Comparison of ENCODE assay signal across 8 cellular contexts in the genomic region with DNA sequence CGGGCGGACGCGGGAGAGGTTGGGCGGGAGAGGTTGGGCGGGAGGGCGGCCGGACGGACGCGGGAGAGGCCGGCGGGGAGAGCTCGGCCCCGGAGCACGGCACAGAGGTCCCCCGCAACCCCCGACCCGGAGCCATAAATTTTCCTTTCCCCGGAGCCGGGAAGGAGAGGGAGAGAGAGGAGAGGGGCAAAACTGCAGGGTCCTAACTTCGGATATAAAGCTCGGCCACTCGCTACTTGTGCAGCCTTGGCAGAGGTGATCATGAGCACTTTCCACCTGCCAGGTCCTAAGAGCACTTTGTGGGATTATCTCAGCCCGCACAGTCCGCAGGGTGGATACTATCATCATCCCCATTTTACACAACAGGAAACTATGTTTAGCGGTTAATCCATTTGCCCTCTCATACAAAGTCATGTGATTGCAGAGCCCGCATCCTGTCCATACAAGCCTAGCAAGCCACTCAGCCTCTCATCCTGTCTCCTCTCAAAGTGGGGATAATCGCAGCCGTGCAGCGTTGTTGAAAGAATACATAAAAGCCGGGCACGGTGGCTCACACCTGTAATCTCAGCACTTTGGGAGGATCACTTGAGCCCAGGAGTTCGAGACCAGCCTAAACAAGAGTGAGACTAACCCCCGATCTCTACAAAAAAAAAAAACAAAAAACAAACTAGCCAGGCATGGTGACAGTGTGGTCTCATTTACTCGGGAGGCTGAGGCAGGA. TPM values are rescaled to one million over a fixed set of nuclear protein-coding genes. Genes with fewer than 3 reads are reported as not detected.
DNase-seq lines count a peak whose midpoint lies in the region; ATAC-seq and TF ChIP-seq lines count a peak whose summit lies in the region.

No MANE protein-coding gene starts in this region.

- H3K27me3 Mint-ChIP-seq in activated T-cell treated with anti-CD3 and anti-CD28 coated beads, Interleukin-2, amount 50 U/mL, for 72 hours (ENCODE audit: low read depth), result no peaks in the 10 kb centered on the region

- H3K4me3 ChIP-seq in AG04450 (ENCODE audit: low read depth, low read length) (peak overlapping the region; percentile 58), GM23248 (peak overlapping the region; percentile 69), fibroblast of pulmonary artery (replicated peaks; ENCODE audit: low read depth, low read length) (peak overlapping the region; percentile 66), osteoblast (ENCODE audit: insufficient read depth, low read length) (peak overlapping the region; percentile 74)

- H3K27ac Mint-ChIP-seq in activated T-cell treated with anti-CD3 and anti-CD28 coated beads, Interleukin-2, amount 50 U/mL, for 72 hours, result peak overlapping the region; percentile 91

- peaks cover 32% of the 10 kb centered on the region for H3F3A ChIP-seq in GM23248 (ENCODE audit: insufficient read depth)

- POLR2A ChIA-PET in AG04450 (lab: Yijun Ruan, JAX), result interaction anchor here (1.0 to 1.1 kb wide), 2 partner anchors 8 to 21 kb away, joined by 4 to 5 read pairs; partner anchors contain the start of gene NMT1

- H3K36me3 Mint-ChIP-seq in activated T-cell treated with anti-CD3 and anti-CD28 coated beads, Interleukin-2, amount 50 U/mL, for 72 hours (ENCODE audit: insufficient read depth in 2 of 2), result peaks cover 5 to 10% of the 10 kb centered on the region in 2 donors

- H3K79me2 ChIP-seq in GM23248 (ENCODE audit: insufficient read depth), result peaks cover 43% of the 10 kb centered on the region
- H3K79me2 ChIP-seq in osteoblast (ENCODE audit: insufficient read depth, low read length), result peaks cover 38% of the 10 kb centered on the region

- in situ Hi-C loops in GM23248 (cut with MboI), result loop anchor here (10.0 kb wide), 1 partner anchor 73 kb away; no protein-coding TSS in a partner anchor

- H3K9me3 ChIP-seq in AG04450 (ENCODE audit: control insufficient read depth, insufficient read depth, low read length), result no peaks in the 10 kb centered on the region
- no peaks in the 10 kb centered on the region for H3K9me3 ChIP-seq in GM23248 (ENCODE audit: low read depth)
- no peaks in the 10 kb centered on the region for H3K9me3 ChIP-seq in osteoblast (ENCODE audit: low read depth, low read length)

- peak overlapping the region; percentile 42 for H3K27ac ChIP-seq in AG04450 (ENCODE audit: low read depth, low read length)
- H3K27ac ChIP-seq in GM23248, result peak overlapping the region; percentile 49
- peak overlapping the region; percentile 39 for H3K27ac ChIP-seq in osteoblast (ENCODE audit: low read depth, low read length)

- ATAC-seq in activated T-cell treated with anti-CD3 and anti-CD28 coated beads, Interleukin-2, amount 50 U/mL, for 72 hours (replicated peaks in 1 of 2), result peak; percentile 33 to 45
- ATAC-seq in HG02571 (IDR thresholded peaks at IDR 0.05; ENCODE audit: unreplicated experiment), result no peak
- no peak for ATAC-seq in GM19324 (IDR thresholded peaks at IDR 0.05; ENCODE audit: low FRiP score, unreplicated experiment)

- H3K4me1 Mint-ChIP-seq in activated T-cell treated with anti-CD3 and anti-CD28 coated beads, Interleukin-2, amount 50 U/mL, for 72 hours (ENCODE audit: low read depth), result peaks cover 63% of the 10 kb centered on the region

- WGBS in GM23248 (ENCODE audit: low coverage in 1 of 2, low lambda C conversion rate in 2 of 2, missing lambda C conversion rate in 2 of 2), 2 experiments, result 26 to 30% methylated on average over 20 to 21 of the region's 36 CpGs

- H4K20me1 ChIP-seq in GM23248 (ENCODE audit: insufficient read depth), result no peaks in the 10 kb centered on the region
- no peaks in the 10 kb centered on the region for H4K20me1 ChIP-seq in osteoblast (ENCODE audit: insufficient read depth, low read length)

- CTCF ChIA-PET in AG04450 (lab: Charles Lee), result interaction anchor here (0.7 to 1.4 kb wide), 3 partner anchors 30 to 83 kb away, joined by 3 read pairs; partner anchors contain the start of gene ACBD4

- H3K36me3 ChIP-seq in GM23248 (ENCODE audit: low read depth) (no peaks in the 10 kb centered on the region), osteoblast (ENCODE audit: insufficient read depth, low read length) (no peaks in the 10 kb centered on the region)

- H3K4me3 Mint-ChIP-seq in activated T-cell treated with anti-CD3 and anti-CD28 coated beads, Interleukin-2, amount 50 U/mL, for 72 hours, result peak overlapping the region; percentile 73 to 86

- no peaks in the 10 kb centered on the region for H3K27me3 ChIP-seq in AG04450 (ENCODE audit: control insufficient read depth, insufficient read depth, low read length)
- no peaks in the 10 kb centered on the region for H3K27me3 ChIP-seq in GM23248 (replicated peaks; ENCODE audit: insufficient read depth)
- H3K27me3 ChIP-seq in osteoblast (ENCODE audit: insufficient read depth, low read length), result no peaks in the 10 kb centered on the region

- peaks cover 17% of the 10 kb centered on the region for H3K4me1 ChIP-seq in GM23248 (ENCODE audit: insufficient read depth)
- peaks cover 23% of the 10 kb centered on the region for H3K4me1 ChIP-seq in osteoblast (ENCODE audit: insufficient read depth, low read length)

- DNase-seq in AG04450 (ENCODE audit: low read depth, low spot score) (no peak), GM23248 (peak; percentile 53), NOMO-1 treated with dmso at 0.1 percent for 144 hours (lab: John Stamatoyannopoulos, UW; ENCODE audit: unreplicated experiment) (peak; percentile 45), fibroblast of pulmonary artery (ENCODE audit: low read depth) (no peak), osteoblast (ENCODE audit: insufficient read length, low spot score, missing footprints) (peak; percentile 69)
- DNase-seq in activated T-cell treated with anti-CD3 and anti-CD28 coated beads, Interleukin-2, amount 50 U/mL, for 72 hours, result peak; percentile 57 to 60

- H2AFZ ChIP-seq in GM23248, result peak overlapping the region; percentile 80
- H2AFZ ChIP-seq in osteoblast (ENCODE audit: low read length), result peak overlapping the region; percentile 90

- H3K9me3 Mint-ChIP-seq in activated T-cell treated with anti-CD3 and anti-CD28 coated beads, Interleukin-2, amount 50 U/mL, for 72 hours, result no peaks in the 10 kb centered on the region

- peak overlapping the region; percentile 76 for H3K9ac ChIP-seq in GM23248

- H3K9me2 ChIP-seq in GM23248 (ENCODE audit: insufficient read depth), result no peaks in the 10 kb centered on the region

- no peak for TF ChIP-seq CTCF in AG04450 (IDR thresholded peaks at IDR 0.05; ENCODE audit: low read depth, low read length)
- TF ChIP-seq CTCF in fibroblast of pulmonary artery (IDR thresholded peaks at IDR 0.05; ENCODE audit: low read length, missing control alignments), result no peak
- no peak for TF ChIP-seq CTCF in osteoblast (IDR thresholded peaks at IDR 0.05; ENCODE audit: extremely low read depth, low read depth, low read length)

- H3K4me2 ChIP-seq in GM23248 (ENCODE audit: unreplicated experiment), result peak overlapping the region; percentile 74
- peak overlapping the region; percentile 87 for H3K4me2 ChIP-seq in osteoblast (ENCODE audit: insufficient read depth, low read length)

RNA-seq across cellular contexts. Expression of gene DCAKD, which starts 0.8 kb away (rescaled TPM):
- 21.8 and 29.1 TPM in 2 replicates for polyA plus RNA-seq in AG04450 (2011; rRNA removed)
- polyA minus RNA-seq in AG04450 (2011; rRNA and poly(A)+ RNA removed), result 50.3 and 67.2 TPM in 2 replicates
- total RNA-seq in GM23248 (2014; rRNA removed; shearing (Covaris generic)), result 37.1 and 45.8 TPM in 2 replicates
- 24.8 and 28.0 TPM in 2 replicates for polyA plus RNA-seq in GM23248 (2016; fragmentation: Nextera tagmentation; extraction: Ambion mirVana)
- total RNA-seq in activated T-cell treated with anti-CD3 and anti-CD28 coated beads, Interleukin-2, amount 50 U/mL, for 72 hours, result 10 to 100 TPM; 42.0 to 59.2 TPM
- 34.5 and 39.1 TPM in 2 replicates for total RNA-seq in osteoblast

RNA-seq across cellular contexts. Expression of gene NMT1, which starts 8.9 kb away (rescaled TPM):
- 60.6 and 63.6 TPM in 2 replicates for polyA plus RNA-seq in AG04450 (2011; rRNA removed)
- 62.0 and 70.9 TPM in 2 replicates for polyA minus RNA-seq in AG04450 (2011; rRNA and poly(A)+ RNA removed)
- total RNA-seq in GM23248 (2014; rRNA removed; shearing (Covaris generic)), result 59.4 and 61.8 TPM in 2 replicates
- polyA plus RNA-seq in GM23248 (2016; fragmentation: Nextera tagmentation; extraction: Ambion mirVana), result 95.7 and 96.1 TPM in 2 replicates
- 100 to 1,000 TPM; 130 to 145 TPM for total RNA-seq in activated T-cell treated with anti-CD3 and anti-CD28 coated beads, Interleukin-2, amount 50 U/mL, for 72 hours
- 51.8 and 66.6 TPM in 2 replicates for total RNA-seq in osteoblast

Comparison
In these comparisons a context has a peak if more than half of its experiments do, and no peak if none do; other contexts are left out.
1. DNase-seq: peak in GM23248 (single experiment), NOMO-1 treated with dmso at 0.1 percent for 144 hours (single experiment), activated T-cell treated with anti-CD3 and anti-CD28 coated beads, Interleukin-2, amount 50 U/mL, for 72 hours (2 of 2) and osteoblast (single experiment); none in AG04450 (single experiment) and fibroblast of pulmonary artery (single experiment).
2. ATAC-seq: peak in activated T-cell treated with anti-CD3 and anti-CD28 coated beads, Interleukin-2, amount 50 U/mL, for 72 hours (2 of 2); none in HG02571 (single experiment) and GM19324 (single experiment).
3. Peak in every context shown above with its lines, with median percentiles within 50 percentile points of each other: H3K27ac ChIP-seq and H3K4me3 ChIP-seq.